Comparison of ENCODE assay signal across 8 cellular contexts in genomic region chr20:49245921-49246740, GRCh38. TPM values are rescaled to one million over a fixed set of nuclear protein-coding genes. Genes with fewer than 3 reads are reported as not detected.
DNase-seq lines count a peak whose midpoint lies in the region; ATAC-seq and TF ChIP-seq lines count a peak whose summit lies in the region.

No MANE protein-coding gene starts in this region.

- H3K4me3 Mint-ChIP-seq in stimulated activated memory B cell treated with anti-CD40 and anti-IgM and Interleukin-4, amounts not matched to agents 10 μg/mL and 1 μg/mL and 100 μg/mL, for 72 hours: no peak overlapping the region

- DNase-seq in COR-L47 (lab: John Stamatoyannopoulos, UW): peak; percentile 38
- peak; percentile 57 for DNase-seq in H4 (ENCODE audit: low spot score)
- DNase-seq in NCI-H69 (lab: John Stamatoyannopoulos, UW): peak; percentile 45
- peak; percentile 35 for DNase-seq in astrocyte of the cerebellum (ENCODE audit: low read depth)
- DNase-seq in iPS DF 4.7 (ENCODE audit: extremely low read depth, low spot score): peak; percentile 14
- DNase-seq in T-helper 9 cell: no peak

- TF ChIP-seq CTCF in astrocyte of the cerebellum (IDR thresholded peaks at IDR 0.05; ENCODE audit: low read depth, low read length, missing control alignments): peak; percentile 82

- no peaks in the 10 kb centered on the region for H3K9me3 Mint-ChIP-seq in stimulated activated memory B cell treated with anti-CD40 and anti-IgM and Interleukin-4, amounts not matched to agents 10 μg/mL and 1 μg/mL and 100 μg/mL, for 72 hours

- in situ Hi-C loops in astrocyte of the cerebellum (cut with HindIII; ENCODE audit: low sequenced_read_pairs): no loop called here

- H3K27me3 Mint-ChIP-seq in stimulated activated memory B cell treated with anti-CD40 and anti-IgM and Interleukin-4, amounts not matched to agents 10 μg/mL and 1 μg/mL and 100 μg/mL, for 72 hours: no peaks in the 10 kb centered on the region

- ATAC-seq in stimulated activated memory B cell treated with anti-CD40 and anti-IgM and Interleukin-4, amounts not matched to agents 10 μg/mL and 1 μg/mL and 100 μg/mL, for 72 hours: peak; percentile 62
- no peak for ATAC-seq in GM18870 (IDR thresholded peaks at IDR 0.05; ENCODE audit: unreplicated experiment)

- no peaks in the 10 kb centered on the region for H3K4me1 Mint-ChIP-seq in stimulated activated memory B cell treated with anti-CD40 and anti-IgM and Interleukin-4, amounts not matched to agents 10 μg/mL and 1 μg/mL and 100 μg/mL, for 72 hours

- peak overlapping the region; percentile 19 for H3K27ac Mint-ChIP-seq in stimulated activated memory B cell treated with anti-CD40 and anti-IgM and Interleukin-4, amounts not matched to agents 10 μg/mL and 1 μg/mL and 100 μg/mL, for 72 hours

- H3K4me3 ChIP-seq in astrocyte of the cerebellum (ENCODE audit: low read depth, low read length): no peak overlapping the region

- H3K36me3 Mint-ChIP-seq in stimulated activated memory B cell treated with anti-CD40 and anti-IgM and Interleukin-4, amounts not matched to agents 10 μg/mL and 1 μg/mL and 100 μg/mL, for 72 hours: peaks cover 46% of the 10 kb centered on the region

RNA-seq across cellular contexts. Expression of gene DDX27, which starts 26.9 kb away (rescaled TPM):
- total RNA-seq in H4 (2014; rRNA removed; shearing (Covaris generic)): 30.6 and 33.9 TPM in 2 replicates

RNA-seq across cellular contexts. Expression of gene ZNFX1, which starts 31.7 kb away (rescaled TPM):
- total RNA-seq in H4 (2014; rRNA removed; shearing (Covaris generic)): 21.9 and 22.8 TPM in 2 replicates

RNA-seq across cellular contexts. Expression of gene STAU1, which starts 58.0 kb away (rescaled TPM):
- 34.7 and 47.4 TPM in 2 replicates for total RNA-seq in H4 (2014; rRNA removed; shearing (Covaris generic))
